In the genomic region with DNA sequence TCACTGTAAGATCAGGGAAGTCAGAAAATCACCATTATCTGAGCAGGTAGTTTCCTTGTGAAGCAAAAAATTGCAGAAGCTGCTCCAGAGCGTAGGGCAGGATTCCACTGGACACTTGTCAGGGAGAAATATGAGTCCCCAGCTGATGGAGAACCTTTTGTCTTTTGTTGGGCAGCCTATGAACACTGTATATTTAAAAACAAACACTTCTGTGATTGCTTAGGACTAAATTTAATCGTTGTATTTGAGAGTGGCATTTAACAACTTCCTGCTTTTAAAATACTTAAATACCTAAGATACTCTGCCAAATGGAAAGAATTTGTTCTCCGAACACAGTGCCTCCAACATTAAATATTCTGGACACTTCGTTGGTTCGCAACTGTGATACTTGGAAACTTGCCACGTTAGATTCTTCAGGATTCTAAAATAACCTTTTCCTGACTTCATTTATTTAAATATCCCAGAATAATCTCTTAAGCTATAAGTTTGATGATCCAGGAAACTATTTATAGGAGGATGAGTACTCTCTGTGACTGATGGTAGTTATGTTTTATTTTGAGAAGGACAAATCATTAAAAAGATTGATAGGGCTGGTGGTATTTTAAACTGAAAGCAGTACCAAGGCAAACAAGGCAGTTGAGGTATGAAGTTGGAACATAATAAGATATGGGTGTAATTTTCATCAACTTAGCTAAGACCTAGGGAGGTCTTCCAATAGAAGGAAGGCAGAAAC, we compare ENCODE assay signal across 11 cellular contexts. TPM values are rescaled to one million over a fixed set of nuclear protein-coding genes. Genes with fewer than 3 reads are reported as not detected.
DNase-seq lines count a peak whose midpoint lies in the region; TF ChIP-seq lines count a peak whose summit lies in the region.
"Had no signal": no experiment of that assay in that cellular context is flagged by ENCODE, and none has a peak within 500 bp of the region (broad histone marks: within the 10 kb centered on the region; RNA-seq: fewer than 3 reads in every experiment).

No MANE protein-coding gene starts in this region.

- CTCF ChIA-PET in MCF 10A (lab: Yijun Ruan, JAX), result interaction anchor here (0.6 to 1.0 kb wide), 4 partner anchors 10 to 931 kb away, joined by 3 to 5 read pairs (median 4); no protein-coding TSS in a partner anchor

- H3K9me3 ChIP-seq in breast epithelium (no peaks in the 10 kb centered on the region), HAP-1 (no peaks in the 10 kb centered on the region), tibial nerve (no peaks in the 10 kb centered on the region)
- H3K9me3 ChIP-seq: SJCRH30 had no signal

- POLR2A ChIA-PET in MCF 10A (lab: Yijun Ruan, JAX), result interaction anchor here (1.0 to 11.8 kb wide), 5 partner anchors 10 to 88 kb away, joined by 3 to 311 read pairs (median 79); a partner anchor contains a TSS

- WGBS in tibial nerve, 2 donors, result 35 to 39% methylated on average over 6 of the region's 6 CpGs

- intact Hi-C loops in breast epithelium (cut with DNase I; ENCODE audit: low total_unique reads) (no loop called here), MCF 10A (cut with micrococcal nuclease) (no loop called here)
- intact Hi-C loops in activated T-helper 1 cell treated with anti-CD3 and anti-CD28 coated beads, Interleukin-12 subunit alpha, Interleukin-12 subunit beta, Interleukin-2, Interleukin-4 antibody, amounts not matched to agents 30 ng/mL and 10 ng/mL and 1 ng/mL, durations not matched to agents 14 hours and 24 hours and 36 hours (cut with micrococcal nuclease), result no loop called here

- H3K4me3 Mint-ChIP-seq in MCF 10A (ENCODE audit: unreplicated experiment) (no peak overlapping the region), type B pancreatic cell (peak overlapping the region; percentile 82)
- peak overlapping the region; percentile 50 for H3K4me3 Mint-ChIP-seq in activated T-helper 1 cell treated with anti-CD3 and anti-CD28 coated beads, Interleukin-12 subunit alpha, Interleukin-12 subunit beta, Interleukin-2, Interleukin-4 antibody, amounts not matched to agents 30 ng/mL and 10 ng/mL and 1 ng/mL, durations not matched to agents 14 hours and 24 hours and 36 hours
- H3K4me3 Mint-ChIP-seq: central memory CD8-positive, alpha-beta T cell had no signal

- no peaks in the 10 kb centered on the region for H3K9me3 Mint-ChIP-seq in MCF 10A (ENCODE audit: unreplicated experiment)
- H3K9me3 Mint-ChIP-seq in activated T-helper 1 cell treated with anti-CD3 and anti-CD28 coated beads, Interleukin-12 subunit alpha, Interleukin-12 subunit beta, Interleukin-2, Interleukin-4 antibody, amounts not matched to agents 30 ng/mL and 10 ng/mL and 1 ng/mL, durations not matched to agents 14 hours and 24 hours and 36 hours, result no peaks in the 10 kb centered on the region
- H3K9me3 Mint-ChIP-seq in type B pancreatic cell, result no peaks in the 10 kb centered on the region
- H3K9me3 Mint-ChIP-seq: central memory CD8-positive, alpha-beta T cell had no signal

- DNase-seq in breast epithelium (ENCODE audit: low spot score in 2 of 2) (no peak), MCF 10A (ENCODE audit: unreplicated experiment) (no peak), kidney glomerular epithelial cell (lab: John Stamatoyannopoulos, UW) (peak; percentile 51), type B pancreatic cell (ENCODE audit: extremely low spot score, unreplicated experiment) (no peak), HAP-1 (ENCODE audit: low spot score in 2 of 2) (no peak), islet precursor cell (no peak), tibial nerve (ENCODE audit: low spot score in 2 of 2) (no peak)
- DNase-seq in activated T-helper 1 cell treated with anti-CD3 and anti-CD28 coated beads, Interleukin-12 subunit alpha, Interleukin-12 subunit beta, Interleukin-2, Interleukin-4 antibody, amounts not matched to agents 30 ng/mL and 10 ng/mL and 1 ng/mL, durations not matched to agents 14 hours and 24 hours and 36 hours (ENCODE audit: low spot score), result no peak
- DNase-seq: DND-41, SJCRH30 had no signal

- TF ChIP-seq CTCF in breast epithelium (IDR thresholded peaks at IDR 0.05) (no peak), MCF 10A (IDR thresholded peaks at IDR 0.05; ENCODE audit: unreplicated experiment) (no peak), type B pancreatic cell (conservative IDR thresholded peaks at IDR 0.05) (no peak), tibial nerve (IDR thresholded peaks at IDR 0.05) (no peak)

- no peaks in the 10 kb centered on the region for H3K27me3 ChIP-seq in breast epithelium
- no peaks in the 10 kb centered on the region for H3K27me3 ChIP-seq in HAP-1 (ENCODE audit: low read depth)
- no peaks in the 10 kb centered on the region for H3K27me3 ChIP-seq in tibial nerve
- H3K27me3 ChIP-seq: SJCRH30 had no signal

- no peak for TF ChIP-seq POLR2A in breast epithelium (IDR thresholded peaks at IDR 0.05)
- TF ChIP-seq POLR2A in tibial nerve (IDR thresholded peaks at IDR 0.05), result no peak

- H3K36me3 ChIP-seq in breast epithelium (no peaks in the 10 kb centered on the region), HAP-1 (replicated peaks) (peaks cover 12% of the 10 kb centered on the region), tibial nerve (no peaks in the 10 kb centered on the region)

- H3K27ac Mint-ChIP-seq in MCF 10A (ENCODE audit: low read depth, unreplicated experiment) (no peak overlapping the region), type B pancreatic cell (peak overlapping the region; percentile 89)
- peak overlapping the region; percentile 61 for H3K27ac Mint-ChIP-seq in activated T-helper 1 cell treated with anti-CD3 and anti-CD28 coated beads, Interleukin-12 subunit alpha, Interleukin-12 subunit beta, Interleukin-2, Interleukin-4 antibody, amounts not matched to agents 30 ng/mL and 10 ng/mL and 1 ng/mL, durations not matched to agents 14 hours and 24 hours and 36 hours

- no TSS peak for BruUV-seq in MCF 10A (replicated peaks; lab: Mats Ljungman, UMichigan)

- no peak for TF ChIP-seq EP300 in tibial nerve (IDR thresholded peaks at IDR 0.05)

- H3K4me3 ChIP-seq in breast epithelium (no peak overlapping the region), HAP-1 (no peak overlapping the region), tibial nerve (no peak overlapping the region)
- H3K4me3 ChIP-seq: SJCRH30 had no signal

- H3K4me1 ChIP-seq in breast epithelium (peaks cover 0 to 10% of the 10 kb centered on the region in 2 donors), HAP-1 (peaks cover 13% of the 10 kb centered on the region), tibial nerve (peaks cover 0 to 30% (median 20%) of the 10 kb centered on the region in 4 donors)

- H3K4me1 Mint-ChIP-seq in MCF 10A (ENCODE audit: insufficient read depth, unreplicated experiment), result peaks cover 26% of the 10 kb centered on the region
- peaks cover 24% of the 10 kb centered on the region for H3K4me1 Mint-ChIP-seq in activated T-helper 1 cell treated with anti-CD3 and anti-CD28 coated beads, Interleukin-12 subunit alpha, Interleukin-12 subunit beta, Interleukin-2, Interleukin-4 antibody, amounts not matched to agents 30 ng/mL and 10 ng/mL and 1 ng/mL, durations not matched to agents 14 hours and 24 hours and 36 hours (ENCODE audit: low read depth)
- peaks cover 28% of the 10 kb centered on the region for H3K4me1 Mint-ChIP-seq in type B pancreatic cell (ENCODE audit: unreplicated experiment)

- in situ Hi-C loops in HAP-1 (cut with MboI; ENCODE audit: low sequenced_read_pairs), result no loop called here

- H3K27me3 Mint-ChIP-seq in MCF 10A (ENCODE audit: insufficient read depth, unreplicated experiment), result no peaks in the 10 kb centered on the region
- peaks cover 2% of the 10 kb centered on the region for H3K27me3 Mint-ChIP-seq in activated T-helper 1 cell treated with anti-CD3 and anti-CD28 coated beads, Interleukin-12 subunit alpha, Interleukin-12 subunit beta, Interleukin-2, Interleukin-4 antibody, amounts not matched to agents 30 ng/mL and 10 ng/mL and 1 ng/mL, durations not matched to agents 14 hours and 24 hours and 36 hours (ENCODE audit: insufficient read depth)
- H3K27me3 Mint-ChIP-seq in type B pancreatic cell, result no peaks in the 10 kb centered on the region
- H3K27me3 Mint-ChIP-seq: central memory CD8-positive, alpha-beta T cell had no signal

- H3K27ac ChIP-seq in breast epithelium (peak overlapping the region; percentile 7 to 32), tibial nerve (no peak overlapping the region)
- H3K27ac ChIP-seq: SJCRH30 had no signal

- peaks cover 27% of the 10 kb centered on the region for H3K36me3 Mint-ChIP-seq in MCF 10A (ENCODE audit: insufficient read depth, unreplicated experiment)
- H3K36me3 Mint-ChIP-seq in activated T-helper 1 cell treated with anti-CD3 and anti-CD28 coated beads, Interleukin-12 subunit alpha, Interleukin-12 subunit beta, Interleukin-2, Interleukin-4 antibody, amounts not matched to agents 30 ng/mL and 10 ng/mL and 1 ng/mL, durations not matched to agents 14 hours and 24 hours and 36 hours (ENCODE audit: low read depth), result peaks cover 14% of the 10 kb centered on the region
- no peaks in the 10 kb centered on the region for H3K36me3 Mint-ChIP-seq in type B pancreatic cell

RNA-seq across cellular contexts. Expression of a gene that starts 2.7 kb away (rescaled TPM):
- total RNA-seq in breast epithelium, result 10 to 100 TPM; 45.6 to 67.2 (median 55.4) TPM
- total RNA-seq in MCF 10A (2022), result 173 and 218 TPM in 2 replicates
- total RNA-seq in activated T-helper 1 cell treated with anti-CD3 and anti-CD28 coated beads, Interleukin-12 subunit alpha, Interleukin-12 subunit beta, Interleukin-2, Interleukin-4 antibody, amounts not matched to agents 30 ng/mL and 10 ng/mL and 1 ng/mL, durations not matched to agents 14 hours and 24 hours and 36 hours, result 244 and 247 TPM in 2 replicates
- 134 and 140 TPM in 2 replicates for total RNA-seq in type B pancreatic cell (ENCODE audit: low replicate concordance)
- 10 to 100 TPM; 32.8 to 48.3 (median 45.4) TPM for total RNA-seq in tibial nerve

RNA-seq across cellular contexts. Expression of a gene that starts 22.8 kb away (rescaled TPM):
- total RNA-seq in breast epithelium (10 to 100 TPM; 13.6 to 30.4 (median 21.6) TPM), MCF 10A (2022) (35.0 and 37.7 TPM in 2 replicates), type B pancreatic cell (ENCODE audit: low replicate concordance) (22.1 and 23.1 TPM in 2 replicates), tibial nerve (1 to 10 TPM; 7.4 to 9.0 (median 8.3) TPM)
- total RNA-seq in activated T-helper 1 cell treated with anti-CD3 and anti-CD28 coated beads, Interleukin-12 subunit alpha, Interleukin-12 subunit beta, Interleukin-2, Interleukin-4 antibody, amounts not matched to agents 30 ng/mL and 10 ng/mL and 1 ng/mL, durations not matched to agents 14 hours and 24 hours and 36 hours, result 37.6 and 41.7 TPM in 2 replicates

Comparison
In these comparisons a context has a peak if more than half of its experiments do, and no peak if none do; other contexts are left out.
1. H3K27ac ChIP-seq: peak in breast epithelium (2 of 2); none in tibial nerve (0 of 4).